Comparison of ENCODE assay signal across 10 cellular contexts in the genomic region with DNA sequence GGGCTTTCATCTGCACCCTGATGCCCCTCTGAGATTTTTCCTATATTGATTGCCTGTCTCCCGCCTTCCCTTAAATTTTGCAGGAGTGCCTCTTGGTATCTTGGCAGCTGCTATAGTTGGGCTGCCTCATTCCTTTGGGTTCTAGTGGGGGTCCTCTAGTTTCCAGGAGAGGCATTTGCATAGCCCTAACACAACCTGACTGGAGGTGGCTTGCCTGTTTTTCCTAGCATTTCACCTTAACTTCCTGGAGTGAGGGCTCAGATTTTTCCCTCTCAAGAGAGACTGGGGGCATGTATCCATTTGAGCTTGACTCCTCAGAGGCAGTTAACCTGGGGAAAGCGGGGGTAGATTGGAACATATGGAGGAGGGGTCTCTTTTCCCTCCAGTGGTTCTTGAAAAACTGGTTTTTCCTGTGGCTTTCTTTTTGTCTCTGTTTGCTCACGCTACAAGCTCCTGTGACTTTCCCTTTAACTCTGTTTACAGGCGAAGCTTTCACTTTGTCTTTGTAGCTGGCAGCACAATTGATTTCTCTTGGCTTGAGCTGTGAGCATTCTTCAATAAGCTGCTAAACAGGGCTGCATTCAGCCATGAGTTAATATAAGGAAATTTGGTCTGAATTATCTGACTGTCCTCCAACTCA. TPM values are rescaled to one million over a fixed set of nuclear protein-coding genes. Genes with fewer than 3 reads are reported as not detected.
DNase-seq lines count a peak whose midpoint lies in the region; ATAC-seq and TF ChIP-seq lines count a peak whose summit lies in the region.
"Had no signal": no experiment of that assay in that cellular context is flagged by ENCODE, and none has a peak within 500 bp of the region (broad histone marks: within the 10 kb centered on the region; RNA-seq: fewer than 3 reads in every experiment).

No MANE protein-coding gene starts in this region.

- H3K27me3 Mint-ChIP-seq in endothelial cell (ENCODE audit: unreplicated experiment): peaks cover 6% of the 10 kb centered on the region

- H3K27me3 ChIP-seq in mucosa of rectum (ENCODE audit: control insufficient read depth in 2 of 2, insufficient read depth in 2 of 2, low read length in 2 of 2): no peaks in the 10 kb centered on the region
- no peaks in the 10 kb centered on the region for H3K27me3 ChIP-seq in tibial nerve
- H3K27me3 ChIP-seq: sigmoid colon had no signal

- DNase-seq in COR-L47 (lab: John Stamatoyannopoulos, UW): peak; percentile 76
- DNase-seq in NCI-H2029 (lab: John Stamatoyannopoulos, UW): peak; percentile 64
- no peak for DNase-seq in endothelial cell (ENCODE audit: low spot score)
- DNase-seq in caudate nucleus (lab: John Stamatoyannopoulos, UW): no peak
- DNase-seq in tibial nerve (ENCODE audit: low spot score in 2 of 2): no peak
- DNase-seq: sigmoid colon had no signal

- H3K4me1 Mint-ChIP-seq in endothelial cell (ENCODE audit: unreplicated experiment): peaks cover 20% of the 10 kb centered on the region

- no peaks in the 10 kb centered on the region for H3K9me3 Mint-ChIP-seq in endothelial cell (ENCODE audit: unreplicated experiment)

- H3K4me3 Mint-ChIP-seq in endothelial cell (ENCODE audit: unreplicated experiment): peak overlapping the region; percentile 80

- H3K36me3 ChIP-seq in mucosa of rectum (ENCODE audit: control insufficient read depth in 2 of 2, insufficient read depth in 2 of 2, low read length in 2 of 2) (no peaks in the 10 kb centered on the region), tibial nerve (no peaks in the 10 kb centered on the region)
- H3K36me3 ChIP-seq: sigmoid colon had no signal

- H3K4me3 ChIP-seq in mucosa of rectum (ENCODE audit: low read length in 2 of 2) (peak overlapping the region; percentile 49 to 68), tibial nerve (peak overlapping the region in 1 of 4 donors; percentile 15)
- H3K4me3 ChIP-seq: sigmoid colon had no signal

- H3K9ac ChIP-seq in mucosa of rectum (ENCODE audit: low read depth in 1 of 2, low read length in 2 of 2): peak overlapping the region; percentile 58 to 73

- no peaks in the 10 kb centered on the region for H3K36me3 Mint-ChIP-seq in endothelial cell (ENCODE audit: low read depth, unreplicated experiment)

- H3K4me1 ChIP-seq in mucosa of rectum (ENCODE audit: control insufficient read depth in 2 of 2, insufficient read depth in 2 of 2, low read length in 2 of 2): peaks cover 6 to 14% of the 10 kb centered on the region in 2 donors
- H3K4me1 ChIP-seq in tibial nerve: no peaks in the 10 kb centered on the region

- H3K27ac ChIP-seq in mucosa of rectum (ENCODE audit: low read depth in 2 of 2, low read length in 2 of 2) (peak overlapping the region; percentile 81 to 84), caudate nucleus (ENCODE audit: low read depth, low read length) (no peak overlapping the region), tibial nerve (no peak overlapping the region)

- TF ChIP-seq POLR2A in tibial nerve (IDR thresholded peaks at IDR 0.05): no peak

- H3K27ac Mint-ChIP-seq in endothelial cell (ENCODE audit: unreplicated experiment): no peak overlapping the region

- no peak for TF ChIP-seq CTCF in endothelial cell (IDR thresholded peaks at IDR 0.05; ENCODE audit: unreplicated experiment)
- TF ChIP-seq CTCF in tibial nerve (IDR thresholded peaks at IDR 0.05): no peak

- no peak for TF ChIP-seq EP300 in tibial nerve (IDR thresholded peaks at IDR 0.05)

- 37 to 39% methylated on average over 4 of the region's 4 CpGs for WGBS in tibial nerve, 2 donors

- ATAC-seq in GM21526 (IDR thresholded peaks at IDR 0.05; ENCODE audit: low FRiP score, unreplicated experiment) (no peak), GM18858 (IDR thresholded peaks at IDR 0.05; ENCODE audit: unreplicated experiment) (no peak)

- H3K9me3 ChIP-seq in mucosa of rectum (ENCODE audit: control insufficient read depth in 2 of 2, low read length in 2 of 2) (no peaks in the 10 kb centered on the region), tibial nerve (no peaks in the 10 kb centered on the region)
- H3K9me3 ChIP-seq: sigmoid colon had no signal

RNA-seq across cellular contexts. Expression of a gene that starts 45.9 kb away (rescaled TPM):
- not detected for total RNA-seq in endothelial cell (ENCODE audit: unreplicated experiment)
- total RNA-seq in tibial nerve: not detected
- total RNA-seq: sigmoid colon, subcutaneous adipose tissue had no signal

Comparison
In these comparisons a context has a peak if more than half of its experiments do, and no peak if none do; other contexts are left out.
1. DNase-seq: peak in COR-L47 (single experiment) and NCI-H2029 (single experiment); none in endothelial cell (single experiment), caudate nucleus (0 of 61) and tibial nerve (0 of 2).
2. H3K27ac ChIP-seq: peak in mucosa of rectum (2 of 2); none in caudate nucleus (single experiment) and tibial nerve (0 of 4).